8 cellular contexts compared by ENCODE assay signal in genomic region chr2:35973132-35973736, GRCh38.
DNase-seq lines count a peak whose midpoint lies in the region; ATAC-seq and TF ChIP-seq lines count a peak whose summit lies in the region.

No MANE protein-coding gene starts in this region.

- H3K27me3 ChIP-seq in KMS-11 (ENCODE audit: insufficient read depth, low read depth) (no peaks in the 10 kb centered on the region), breast epithelium (no peaks in the 10 kb centered on the region)

- intact Hi-C loops in breast epithelium (cut with DNase I; ENCODE audit: low total_unique reads), result no loop called here

- H4K20me1 ChIP-seq in KMS-11 (ENCODE audit: insufficient read depth), result no peaks in the 10 kb centered on the region

- H3K36me3 ChIP-seq in KMS-11 (ENCODE audit: insufficient read depth), result no peaks in the 10 kb centered on the region
- no peaks in the 10 kb centered on the region for H3K36me3 ChIP-seq in breast epithelium

- H3K27ac ChIP-seq in KMS-11 (no peak overlapping the region), breast epithelium (peak overlapping the region; percentile 18 to 53)

- peak; percentile 89 for ATAC-seq in GM21529 (IDR thresholded peaks at IDR 0.05; ENCODE audit: unreplicated experiment)

- no peaks in the 10 kb centered on the region for H3K9me3 ChIP-seq in breast epithelium

- no peak overlapping the region for H3K4me3 ChIP-seq in KMS-11 (IDR thresholded peaks at IDR 0.05; ENCODE audit: insufficient read depth, low read depth, low read length)
- H3K4me3 ChIP-seq in breast epithelium, result no peak overlapping the region

- no peak overlapping the region for H3K9ac ChIP-seq in KMS-11

- TF ChIP-seq POLR2A in breast epithelium (IDR thresholded peaks at IDR 0.05), result no peak

- H3K79me2 ChIP-seq in KMS-11 (ENCODE audit: insufficient read depth, low read depth), result no peaks in the 10 kb centered on the region

- H3K4me2 ChIP-seq in KMS-11, result no peak overlapping the region

- no peak overlapping the region for H2AFZ ChIP-seq in KMS-11 (ENCODE audit: low read depth)

- peaks cover 7% of the 10 kb centered on the region for H3K4me1 ChIP-seq in KMS-11 (ENCODE audit: low read depth, poor library complexity, severe bottlenecking)
- H3K4me1 ChIP-seq in breast epithelium, result no peaks in the 10 kb centered on the region

- TF ChIP-seq CTCF in KMS-11 (conservative IDR thresholded peaks at IDR 0.05; ENCODE audit: low read depth, low read length), result peak; percentile 78
- TF ChIP-seq CTCF in breast epithelium (IDR thresholded peaks at IDR 0.05), result peak in 2 of 3 donors; percentile 8 to 44

- DNase-seq in NCI-H524 (lab: John Stamatoyannopoulos, UW), result peak; percentile 36 to 59
- DNase-seq in NCI-H524 treated with DMSO at 0.1 percent for 48 hours (lab: John Stamatoyannopoulos, UW), result no peak
- no peak for DNase-seq in breast epithelium (ENCODE audit: low spot score in 2 of 2)
- DNase-seq in midbrain (lab: John Stamatoyannopoulos, UW), result peak; percentile 13
- no peak for DNase-seq in NOMO-1 treated with dmso at 0.1 percent for 144 hours (lab: John Stamatoyannopoulos, UW; ENCODE audit: unreplicated experiment)
- no peak for DNase-seq in stimulated activated CD4-positive, alpha-beta T cell treated with anti-CD3 and anti-CD28 coated beads, Interleukin-4, amount 100 ng/mL, for 1 hour

Comparison
In these comparisons a context has a peak if more than half of its experiments do, and no peak if none do; other contexts are left out.
1. DNase-seq: peak in NCI-H524 (2 of 2) and midbrain (single experiment); none in NCI-H524 treated with DMSO at 0.1 percent for 48 hours (single experiment), breast epithelium (0 of 2), NOMO-1 treated with dmso at 0.1 percent for 144 hours (single experiment) and stimulated activated CD4-positive, alpha-beta T cell treated with anti-CD3 and anti-CD28 coated beads, Interleukin-4, amount 100 ng/mL, for 1 hour (single experiment).